1 cellular context compared by ENCODE assay signal in the genomic region with DNA sequence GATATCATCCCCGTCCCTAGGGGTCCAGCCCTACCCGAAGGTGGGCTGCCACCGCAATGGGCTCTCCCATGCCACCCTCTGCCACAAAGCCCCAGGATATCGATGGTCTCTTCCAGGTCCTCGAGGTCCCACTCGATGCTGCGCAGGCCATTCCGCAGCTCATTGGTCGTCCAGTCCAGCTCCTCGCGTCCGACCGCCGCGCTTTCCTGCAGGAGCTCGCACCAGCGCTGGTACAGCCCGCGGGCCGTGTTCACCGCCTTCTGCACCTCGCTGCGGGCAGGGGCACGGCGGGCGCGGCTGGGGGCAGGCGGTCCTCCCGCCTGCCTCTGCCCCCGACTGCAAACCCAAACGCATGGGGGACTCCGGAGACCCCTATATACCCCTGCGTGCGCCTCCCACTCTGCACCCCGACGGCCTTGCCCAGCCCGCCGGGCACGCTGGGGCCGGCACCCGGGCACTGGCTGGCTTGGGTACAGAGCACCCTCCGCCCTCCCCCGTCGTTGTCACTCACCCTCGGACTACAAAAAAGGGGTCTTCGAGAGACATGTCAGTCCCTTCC.
TF ChIP-seq lines count a peak whose summit lies in the region.

No MANE protein-coding gene starts in this region.

TF ChIP-seq in K562, 482 proteins besides CTCF, POLR2A, EP300 and RAD21 (continued from another document):
- TF ChIP-seq, protein P1, sequence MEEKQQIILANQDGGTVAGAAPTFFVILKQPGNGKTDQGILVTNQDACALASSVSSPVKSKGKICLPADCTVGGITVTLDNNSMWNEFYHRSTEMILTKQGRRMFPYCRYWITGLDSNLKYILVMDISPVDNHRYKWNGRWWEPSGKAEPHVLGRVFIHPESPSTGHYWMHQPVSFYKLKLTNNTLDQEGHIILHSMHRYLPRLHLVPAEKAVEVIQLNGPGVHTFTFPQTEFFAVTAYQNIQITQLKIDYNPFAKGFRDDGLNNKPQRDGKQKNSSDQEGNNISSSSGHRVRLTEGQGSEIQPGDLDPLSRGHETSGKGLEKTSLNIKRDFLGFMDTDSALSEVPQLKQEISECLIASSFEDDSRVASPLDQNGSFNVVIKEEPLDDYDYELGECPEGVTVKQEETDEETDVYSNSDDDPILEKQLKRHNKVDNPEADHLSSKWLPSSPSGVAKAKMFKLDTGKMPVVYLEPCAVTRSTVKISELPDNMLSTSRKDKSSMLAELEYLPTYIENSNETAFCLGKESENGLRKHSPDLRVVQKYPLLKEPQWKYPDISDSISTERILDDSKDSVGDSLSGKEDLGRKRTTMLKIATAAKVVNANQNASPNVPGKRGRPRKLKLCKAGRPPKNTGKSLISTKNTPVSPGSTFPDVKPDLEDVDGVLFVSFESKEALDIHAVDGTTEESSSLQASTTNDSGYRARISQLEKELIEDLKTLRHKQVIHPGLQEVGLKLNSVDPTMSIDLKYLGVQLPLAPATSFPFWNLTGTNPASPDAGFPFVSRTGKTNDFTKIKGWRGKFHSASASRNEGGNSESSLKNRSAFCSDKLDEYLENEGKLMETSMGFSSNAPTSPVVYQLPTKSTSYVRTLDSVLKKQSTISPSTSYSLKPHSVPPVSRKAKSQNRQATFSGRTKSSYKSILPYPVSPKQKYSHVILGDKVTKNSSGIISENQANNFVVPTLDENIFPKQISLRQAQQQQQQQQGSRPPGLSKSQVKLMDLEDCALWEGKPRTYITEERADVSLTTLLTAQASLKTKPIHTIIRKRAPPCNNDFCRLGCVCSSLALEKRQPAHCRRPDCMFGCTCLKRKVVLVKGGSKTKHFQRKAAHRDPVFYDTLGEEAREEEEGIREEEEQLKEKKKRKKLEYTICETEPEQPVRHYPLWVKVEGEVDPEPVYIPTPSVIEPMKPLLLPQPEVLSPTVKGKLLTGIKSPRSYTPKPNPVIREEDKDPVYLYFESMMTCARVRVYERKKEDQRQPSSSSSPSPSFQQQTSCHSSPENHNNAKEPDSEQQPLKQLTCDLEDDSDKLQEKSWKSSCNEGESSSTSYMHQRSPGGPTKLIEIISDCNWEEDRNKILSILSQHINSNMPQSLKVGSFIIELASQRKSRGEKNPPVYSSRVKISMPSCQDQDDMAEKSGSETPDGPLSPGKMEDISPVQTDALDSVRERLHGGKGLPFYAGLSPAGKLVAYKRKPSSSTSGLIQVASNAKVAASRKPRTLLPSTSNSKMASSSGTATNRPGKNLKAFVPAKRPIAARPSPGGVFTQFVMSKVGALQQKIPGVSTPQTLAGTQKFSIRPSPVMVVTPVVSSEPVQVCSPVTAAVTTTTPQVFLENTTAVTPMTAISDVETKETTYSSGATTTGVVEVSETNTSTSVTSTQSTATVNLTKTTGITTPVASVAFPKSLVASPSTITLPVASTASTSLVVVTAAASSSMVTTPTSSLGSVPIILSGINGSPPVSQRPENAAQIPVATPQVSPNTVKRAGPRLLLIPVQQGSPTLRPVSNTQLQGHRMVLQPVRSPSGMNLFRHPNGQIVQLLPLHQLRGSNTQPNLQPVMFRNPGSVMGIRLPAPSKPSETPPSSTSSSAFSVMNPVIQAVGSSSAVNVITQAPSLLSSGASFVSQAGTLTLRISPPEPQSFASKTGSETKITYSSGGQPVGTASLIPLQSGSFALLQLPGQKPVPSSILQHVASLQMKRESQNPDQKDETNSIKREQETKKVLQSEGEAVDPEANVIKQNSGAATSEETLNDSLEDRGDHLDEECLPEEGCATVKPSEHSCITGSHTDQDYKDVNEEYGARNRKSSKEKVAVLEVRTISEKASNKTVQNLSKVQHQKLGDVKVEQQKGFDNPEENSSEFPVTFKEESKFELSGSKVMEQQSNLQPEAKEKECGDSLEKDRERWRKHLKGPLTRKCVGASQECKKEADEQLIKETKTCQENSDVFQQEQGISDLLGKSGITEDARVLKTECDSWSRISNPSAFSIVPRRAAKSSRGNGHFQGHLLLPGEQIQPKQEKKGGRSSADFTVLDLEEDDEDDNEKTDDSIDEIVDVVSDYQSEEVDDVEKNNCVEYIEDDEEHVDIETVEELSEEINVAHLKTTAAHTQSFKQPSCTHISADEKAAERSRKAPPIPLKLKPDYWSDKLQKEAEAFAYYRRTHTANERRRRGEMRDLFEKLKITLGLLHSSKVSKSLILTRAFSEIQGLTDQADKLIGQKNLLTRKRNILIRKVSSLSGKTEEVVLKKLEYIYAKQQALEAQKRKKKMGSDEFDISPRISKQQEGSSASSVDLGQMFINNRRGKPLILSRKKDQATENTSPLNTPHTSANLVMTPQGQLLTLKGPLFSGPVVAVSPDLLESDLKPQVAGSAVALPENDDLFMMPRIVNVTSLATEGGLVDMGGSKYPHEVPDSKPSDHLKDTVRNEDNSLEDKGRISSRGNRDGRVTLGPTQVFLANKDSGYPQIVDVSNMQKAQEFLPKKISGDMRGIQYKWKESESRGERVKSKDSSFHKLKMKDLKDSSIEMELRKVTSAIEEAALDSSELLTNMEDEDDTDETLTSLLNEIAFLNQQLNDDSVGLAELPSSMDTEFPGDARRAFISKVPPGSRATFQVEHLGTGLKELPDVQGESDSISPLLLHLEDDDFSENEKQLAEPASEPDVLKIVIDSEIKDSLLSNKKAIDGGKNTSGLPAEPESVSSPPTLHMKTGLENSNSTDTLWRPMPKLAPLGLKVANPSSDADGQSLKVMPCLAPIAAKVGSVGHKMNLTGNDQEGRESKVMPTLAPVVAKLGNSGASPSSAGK (IDR thresholded peaks at IDR 0.05), result peak; percentile 48; the same call in 1 of the 2 replicates
